15 cellular contexts compared by ENCODE assay signal in genomic region chr2:129769402-129769991, GRCh38.
DNase-seq lines count a peak whose midpoint lies in the region; ATAC-seq lines count a peak whose summit lies in the region.
"Had no signal": no experiment of that assay in that cellular context is flagged by ENCODE, and none has a peak within 500 bp of the region (broad histone marks: within the 10 kb centered on the region; RNA-seq: fewer than 3 reads in every experiment).

No MANE protein-coding gene starts in this region.

- H3K27ac ChIP-seq in BLaER1 treated with 17β-estradiol and CSF1 and Interleukin-3, amounts not matched to agents 10 nM and 100 nM = peak overlapping the region in 1 of 11 experiments; percentile 44; a peak in 2 of 22 replicates
- H3K27ac ChIP-seq: A549 had no signal

- peak; percentile 21 for DNase-seq in H7
- peak; percentile 68 for DNase-seq in mesenteric fat pad (ENCODE audit: low spot score)
- DNase-seq in stimulated activated CD8-positive, alpha-beta memory T cell treated with anti-CD3 and anti-CD28 coated beads, Interleukin-4, amount 100 ng/mL, for 48 hours = peak; percentile 9
- DNase-seq in HuH-7 (ENCODE audit: low spot score) = no peak
- no peak for DNase-seq in NCI-H1092 (lab: John Stamatoyannopoulos, UW)
- DNase-seq in activated T-cell treated with anti-CD3 and anti-CD28 coated beads, Interleukin-2, amount 50 U/mL, for 4 hours = no peak
- DNase-seq: BE2C; Caco-2; CD8-positive, alpha-beta memory T cell; DND-41; GDM1 had no signal

- H3K9ac ChIP-seq in BLaER1 treated with 17β-estradiol and CSF1 and Interleukin-3, amounts not matched to agents 10 nM and 100 nM = peak overlapping the region in 3 of 11 experiments; percentile 35 to 46 (median 41); a peak in 3 of 22 replicates

- no peaks in the 10 kb centered on the region for H3K27me3 Mint-ChIP-seq in activated T-cell treated with anti-CD3 and anti-CD28 coated beads, Interleukin-2, amount 50 U/mL, for 4 hours (ENCODE audit: low read depth)

- H3K36me3 ChIP-seq in BLaER1 treated with 17β-estradiol and CSF1 and Interleukin-3, amounts not matched to agents 10 nM and 100 nM = no peaks in the 10 kb centered on the region
- no peaks in the 10 kb centered on the region for H3K36me3 ChIP-seq in H7 (replicated peaks; ENCODE audit: control insufficient read depth, insufficient read depth, low read length)
- H3K36me3 ChIP-seq: BE2C had no signal

- no peaks in the 10 kb centered on the region for H3K36me3 Mint-ChIP-seq in activated T-cell treated with anti-CD3 and anti-CD28 coated beads, Interleukin-2, amount 50 U/mL, for 4 hours (ENCODE audit: insufficient read depth)
- H3K36me3 Mint-ChIP-seq: CD8-positive, alpha-beta memory T cell had no signal

- no peak overlapping the region for H3K4me3 Mint-ChIP-seq in activated T-cell treated with anti-CD3 and anti-CD28 coated beads, Interleukin-2, amount 50 U/mL, for 4 hours
- H3K4me3 Mint-ChIP-seq: CD8-positive, alpha-beta memory T cell had no signal

- peaks cover 3% of the 10 kb centered on the region for H3K9me3 Mint-ChIP-seq in activated T-cell treated with anti-CD3 and anti-CD28 coated beads, Interleukin-2, amount 50 U/mL, for 4 hours

- H3K27me3 ChIP-seq in BLaER1 treated with 17β-estradiol and CSF1 and Interleukin-3, amounts not matched to agents 10 nM and 100 nM = peaks cover 0 to 20% (median 0%) of the 10 kb centered on the region in 11 experiments; a peak in 4 of 22 replicates
- H3K27me3 ChIP-seq in H7 (ENCODE audit: control insufficient read depth, insufficient read depth, low read length) = no peaks in the 10 kb centered on the region
- H3K27me3 ChIP-seq: BE2C had no signal

- ATAC-seq in activated T-cell treated with anti-CD3 and anti-CD28 coated beads, Interleukin-2, amount 50 U/mL, for 4 hours = no peak
- ATAC-seq: A549, HCT116, HepG2 had no signal

- no peaks in the 10 kb centered on the region for H3K4me1 Mint-ChIP-seq in activated T-cell treated with anti-CD3 and anti-CD28 coated beads, Interleukin-2, amount 50 U/mL, for 4 hours (ENCODE audit: low read depth)
- H3K4me1 Mint-ChIP-seq: CD8-positive, alpha-beta memory T cell had no signal

- H4K20me1 ChIP-seq in BLaER1 treated with 17β-estradiol and CSF1 and Interleukin-3, amounts not matched to agents 10 nM and 100 nM = no peaks in the 10 kb centered on the region

- no peak overlapping the region for H3K4me3 ChIP-seq in BLaER1 treated with 17β-estradiol and CSF1 and Interleukin-3, amounts not matched to agents 10 nM and 100 nM
- no peak overlapping the region for H3K4me3 ChIP-seq in H7 (ENCODE audit: insufficient read depth, low read depth, low read length)
- H3K4me3 ChIP-seq: A549 had no signal

- H3K4me2 ChIP-seq in BLaER1 treated with 17β-estradiol and CSF1 and Interleukin-3, amounts not matched to agents 10 nM and 100 nM = peak overlapping the region in 9 of 11 experiments; percentile 21 to 97 (median 93); a peak in 16 of 22 replicates
- H3K4me2 ChIP-seq: A549 had no signal

- H3K9me3 ChIP-seq in BLaER1 treated with 17β-estradiol and CSF1 and Interleukin-3, amounts not matched to agents 10 nM and 100 nM (replicated peaks in 1 of 11) = peaks cover 0 to 13% (median 9%) of the 10 kb centered on the region in 11 experiments; a peak in 12 of 22 replicates
- H3K9me3 ChIP-seq: A549, BE2C, Caco-2 had no signal

- H3K4me1 ChIP-seq in BLaER1 treated with 17β-estradiol and CSF1 and Interleukin-3, amounts not matched to agents 10 nM and 100 nM = peaks cover 19 to 54% (median 52%) of the 10 kb centered on the region in 10 experiments
- H3K4me1 ChIP-seq: A549, BE2C, Caco-2 had no signal

Comparison
In these comparisons a context has a peak if more than half of its experiments do, and no peak if none do; other contexts are left out.
1. DNase-seq: peak in H7 (single experiment), mesenteric fat pad (single experiment) and stimulated activated CD8-positive, alpha-beta memory T cell treated with anti-CD3 and anti-CD28 coated beads, Interleukin-4, amount 100 ng/mL, for 48 hours (single experiment); none in HuH-7 (single experiment), NCI-H1092 (single experiment) and activated T-cell treated with anti-CD3 and anti-CD28 coated beads, Interleukin-2, amount 50 U/mL, for 4 hours (single experiment).